ENCODE assay signal across 24 cellular contexts in genomic region chr6:19964115-19964514, GRCh38.
"Had no signal": no experiment of that assay in that cellular context is flagged by ENCODE, and none has a peak within 500 bp of the region (broad histone marks: within the 10 kb centered on the region; RNA-seq: fewer than 3 reads in every experiment).

No MANE protein-coding gene starts in this region.

- ATAC-seq: activated CD8-positive, alpha-beta memory T cell treated with anti-CD3 and anti-CD28 coated beads, Interleukin-2, amount 10 ng/mL, durations not matched to agents 7 days and 5 days; activated CD8-positive, alpha-beta T cell treated with anti-CD3 and anti-CD28 coated beads, Interleukin-2, amount 10 ng/mL, durations not matched to agents 7 days and 5 days; activated naive CD8-positive, alpha-beta T cell treated with anti-CD3 and anti-CD28 coated beads, Interleukin-2, amount 50 U/mL, for 24 hours had no signal

- DNase-seq: activated B cell treated with CpG ODN at 0.5 μM for 24 hours; activated CD4-positive, alpha-beta memory T cell treated with anti-CD3 and anti-CD28 coated beads, Interleukin-2, amount 10 ng/mL, durations not matched to agents 7 days and 5 days; activated CD4-positive, alpha-beta T cell treated with anti-CD3 and anti-CD28 coated beads for 48 hours; activated CD4-positive, alpha-beta T cell treated with anti-CD3 and anti-CD28 coated beads, Interleukin-2, amount 10 ng/mL, durations not matched to agents 7 days and 5 days; activated CD4-positive, alpha-beta T cell treated with anti-CD3 and anti-CD28 coated beads, Interleukin-2, amount 50 U/mL, for 48 hours; activated CD4-positive, CD25-positive, alpha-beta regulatory T cell treated with anti-CD3 and anti-CD28 coated beads, Interleukin-2, amount 50 U/mL, for 72 hours; activated CD8-positive, alpha-beta memory T cell treated with anti-CD3 and anti-CD28 coated beads for 24 hours; activated CD8-positive, alpha-beta memory T cell treated with anti-CD3 and anti-CD28 coated beads, Interleukin-2, amount 10 ng/mL, durations not matched to agents 7 days and 5 days; activated CD8-positive, alpha-beta memory T cell treated with anti-CD3 and anti-CD28 coated beads, Interleukin-2, amount 50 U/mL, for 48 hours; activated CD8-positive, alpha-beta T cell treated with anti-CD3 and anti-CD28 coated beads, Interleukin-2, amount 10 ng/mL, durations not matched to agents 7 days and 5 days; activated effector memory CD4-positive, alpha-beta T cell treated with Interleukin-2 at 50 U/mL for 16 hours; activated gamma-delta T cell; activated naive CD4-positive, alpha-beta T cell treated with anti-CD3 and anti-CD28 coated beads, Interleukin-2, amount 10 ng/mL, durations not matched to agents 7 days and 5 days; activated naive CD4-positive, alpha-beta T cell treated with Interleukin-2 at 50 U/mL for 16 hours; activated naive CD8-positive, alpha-beta T cell treated with anti-CD3 and anti-CD28 coated beads, Interleukin-2, amount 10 ng/mL, durations not matched to agents 7 days and 5 days; activated naive CD8-positive, alpha-beta T cell treated with anti-CD3 and anti-CD28 coated beads, Interleukin-2, amount 50 U/mL, for 24 hours; activated T-cell treated with anti-CD3 and anti-CD28 coated beads, Interleukin-2, amount 50 U/mL, for 24 hours; activated T-cell treated with anti-CD3 and anti-CD28 coated beads, Interleukin-2, amount 50 U/mL, for 48 hours; amygdala; anterior cingulate cortex; caudate nucleus; cerebellar nuclear complex; T-helper 2 cell; T-helper 9 cell had no signal
